ENCODE assay signal across 1 cellular context in the genomic region with DNA sequence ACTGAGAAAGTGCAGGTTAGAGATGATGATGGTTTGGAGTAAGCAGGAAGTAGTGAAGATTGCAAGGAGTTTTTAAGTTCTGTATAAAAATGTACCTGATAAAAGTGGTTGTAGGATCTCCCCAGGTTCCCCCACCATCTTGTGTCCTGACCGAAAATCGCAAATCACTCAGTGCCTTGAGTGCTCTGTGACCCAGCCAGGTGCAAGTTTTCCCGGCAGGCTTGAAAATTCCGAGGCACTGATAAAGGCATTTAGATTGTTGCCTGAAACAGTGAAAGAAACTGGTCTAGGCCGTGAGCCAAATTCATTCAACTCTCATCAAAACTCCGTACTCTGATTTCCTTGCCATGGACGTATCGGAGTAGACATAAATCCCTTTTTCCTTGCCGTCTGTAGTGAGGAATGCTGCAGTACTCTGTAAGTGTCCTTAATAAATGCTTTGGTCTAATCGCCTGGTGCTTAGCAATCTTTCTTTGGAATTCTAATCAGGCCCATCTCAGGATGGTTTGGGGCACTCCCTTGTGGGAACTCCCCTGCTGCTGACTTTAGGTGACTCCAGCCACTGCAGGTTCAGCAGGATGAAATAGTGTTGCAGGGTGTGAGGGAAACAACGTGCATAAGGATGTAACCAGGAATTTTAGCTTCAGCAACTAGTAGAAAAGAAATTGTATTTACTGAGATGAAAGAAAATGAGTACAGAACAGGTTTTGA.
TF ChIP-seq lines count a peak whose summit lies in the region.

No MANE protein-coding gene starts in this region.

TF ChIP-seq in GM23338, 12 proteins besides CTCF, POLR2A, EP300 and RAD21 (continued from another document):
- TF ChIP-seq, protein P1, sequence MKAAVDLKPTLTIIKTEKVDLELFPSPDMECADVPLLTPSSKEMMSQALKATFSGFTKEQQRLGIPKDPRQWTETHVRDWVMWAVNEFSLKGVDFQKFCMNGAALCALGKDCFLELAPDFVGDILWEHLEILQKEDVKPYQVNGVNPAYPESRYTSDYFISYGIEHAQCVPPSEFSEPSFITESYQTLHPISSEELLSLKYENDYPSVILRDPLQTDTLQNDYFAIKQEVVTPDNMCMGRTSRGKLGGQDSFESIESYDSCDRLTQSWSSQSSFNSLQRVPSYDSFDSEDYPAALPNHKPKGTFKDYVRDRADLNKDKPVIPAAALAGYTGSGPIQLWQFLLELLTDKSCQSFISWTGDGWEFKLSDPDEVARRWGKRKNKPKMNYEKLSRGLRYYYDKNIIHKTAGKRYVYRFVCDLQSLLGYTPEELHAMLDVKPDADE (IDR thresholded peaks at IDR 0.05) = no peak
- TF ChIP-seq ZNF114 (CRISPR knock-in tag; IDR thresholded peaks at IDR 0.05) = no peak
